ENCODE assay signal across 13 cellular contexts in the genomic region with DNA sequence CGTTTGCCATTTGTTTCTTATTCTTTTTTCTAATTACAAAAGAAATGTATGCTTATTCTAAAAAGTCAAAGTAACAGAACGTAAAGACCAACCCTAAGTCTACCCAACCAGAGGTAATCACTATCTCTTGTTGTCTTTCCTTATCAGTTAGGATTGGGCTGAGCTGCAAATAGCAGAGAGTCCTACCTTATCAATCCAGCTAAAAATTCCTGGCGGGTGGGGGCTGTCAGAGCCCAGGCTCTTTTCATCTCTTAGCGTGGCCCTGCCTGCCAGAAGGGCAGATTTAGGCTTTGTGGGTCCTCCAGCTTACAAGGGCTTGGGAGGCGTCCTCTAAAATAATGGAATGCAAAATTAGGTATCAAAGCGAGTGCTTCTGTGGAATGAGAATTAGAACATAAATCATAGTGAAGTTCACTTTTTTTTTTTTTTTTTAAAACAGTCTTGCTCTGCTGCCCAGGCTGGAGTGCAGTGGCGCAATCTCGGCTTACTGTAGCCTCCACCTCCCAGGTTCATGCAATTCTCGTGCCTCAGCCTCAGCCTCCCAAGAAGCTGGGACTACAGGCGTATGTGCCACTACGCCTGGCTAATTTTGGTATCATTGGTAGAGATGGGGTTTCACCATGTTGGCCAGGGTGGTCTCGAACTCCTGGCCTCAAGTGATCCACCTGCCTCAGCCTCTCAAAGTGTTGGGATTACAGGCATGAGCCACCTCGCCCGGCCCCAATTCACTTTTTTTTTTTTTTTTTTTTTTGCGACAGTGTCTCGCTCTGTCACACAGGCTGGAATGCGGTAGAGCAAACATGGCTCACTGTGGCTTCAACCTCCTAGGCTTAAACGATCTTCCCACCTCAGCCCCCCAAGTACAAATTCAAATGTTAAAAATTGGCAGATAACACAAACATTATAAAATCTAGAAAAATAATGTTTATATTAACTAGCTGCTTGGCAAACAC. TPM values are rescaled to one million over a fixed set of nuclear protein-coding genes. Genes with fewer than 3 reads are reported as not detected.
"Had no signal": no experiment of that assay in that cellular context is flagged by ENCODE, and none has a peak within 500 bp of the region (broad histone marks: within the 10 kb centered on the region; RNA-seq: fewer than 3 reads in every experiment).

No MANE protein-coding gene starts in this region.

- ATAC-seq: activated naive CD4-positive, alpha-beta T cell treated with anti-CD3 and anti-CD28 coated beads, Interleukin-2, amount 50 U/mL, for 72 hours; heart left ventricle; left lung; stimulated activated naive B cell treated with anti-CD40 and anti-IgM and Interleukin-4, amounts not matched to agents 10 μg/mL and 1 μg/mL and 100 μg/mL, for 72 hours had no signal

- DNase-seq: activated T-cell treated with anti-CD3 and anti-CD28 coated beads, Interleukin-2, amount 50 U/mL, for 1 hour; colonic mucosa; left lung; mammary epithelial cell; nucleus accumbens; stimulated activated CD4-positive, alpha-beta T cell treated with anti-CD3 and anti-CD28 coated beads, Interleukin-2, amount 100 ng/mL, for 48 hours; stimulated activated CD8-positive, alpha-beta memory T cell treated with anti-CD3 and anti-CD28 coated beads, Interleukin-4, amount 100 ng/mL, for 48 hours; stimulated activated naive B cell treated with anti-CD40 and anti-IgM and Interleukin-4, amounts not matched to agents 10 μg/mL and 1 μg/mL and 100 μg/mL, for 72 hours; T-helper 1 cell; transverse colon had no signal

RNA-seq across cellular contexts. Expression of gene B3GNT7, which starts 57.4 kb away (rescaled TPM):
- total RNA-seq: myocyte had no signal
